Comparison of ENCODE assay signal across 23 cellular contexts in genomic region chr18:7809978-7810377, GRCh38.
"Had no signal": no experiment of that assay in that cellular context is flagged by ENCODE, and none has a peak within 500 bp of the region (broad histone marks: within the 10 kb centered on the region; RNA-seq: fewer than 3 reads in every experiment).

No MANE protein-coding gene starts in this region.

- H3K36me3 ChIP-seq: esophagus muscularis mucosa, gastroesophageal sphincter, left lung, lower lobe of right lung had no signal

- H3K27ac Mint-ChIP-seq: immature natural killer cell; naive thymus-derived CD4-positive, alpha-beta T cell had no signal

- H3K4me3 ChIP-seq: coronary artery, dorsolateral prefrontal cortex, esophagus muscularis mucosa, gastroesophageal sphincter, heart left ventricle, hepatocyte, left lung, lower lobe of right lung had no signal

- ATAC-seq: foreskin keratinocyte; gastroesophageal sphincter; heart left ventricle; left lung; left ventricle myocardium superior; lower lobe of right lung; naive thymus-derived CD4-positive, alpha-beta T cell had no signal

- H3K27ac ChIP-seq: coronary artery, dorsolateral prefrontal cortex, epithelial cell of prostate, esophagus muscularis mucosa, foreskin keratinocyte, gastroesophageal sphincter, heart left ventricle, hepatocyte, left lung, lower lobe of right lung had no signal

- DNase-seq: dermis blood vessel endothelial cell; dorsolateral prefrontal cortex; effector CD4-positive, alpha-beta T cell; effector memory CD4-positive, alpha-beta T cell; erythroblast; foreskin keratinocyte; heart left ventricle; hypothalamus; immature natural killer cell; islet precursor cell; kidney; kidney glomerular epithelial cell; left lung; left ventricle myocardium superior; lower lobe of right lung; mesenchymal stem cell; midbrain; naive thymus-derived CD4-positive, alpha-beta T cell had no signal

- H3K27me3 Mint-ChIP-seq: naive thymus-derived CD4-positive, alpha-beta T cell had no signal

- H3K27me3 ChIP-seq: esophagus muscularis mucosa, foreskin keratinocyte, gastroesophageal sphincter, heart left ventricle, hepatocyte, left lung had no signal

- H3K4me1 Mint-ChIP-seq: immature natural killer cell; naive thymus-derived CD4-positive, alpha-beta T cell had no signal

- H3K4me3 Mint-ChIP-seq: immature natural killer cell; naive thymus-derived CD4-positive, alpha-beta T cell had no signal

- H3K4me1 ChIP-seq: foreskin keratinocyte, left lung had no signal
